Comparison of ENCODE assay signal across 17 cellular contexts in genomic region chr2:235685024-235685721, GRCh38.
DNase-seq lines count a peak whose midpoint lies in the region; ATAC-seq and TF ChIP-seq lines count a peak whose summit lies in the region.
"Had no signal": no experiment of that assay in that cellular context is flagged by ENCODE, and none has a peak within 500 bp of the region (broad histone marks: within the 10 kb centered on the region; RNA-seq: fewer than 3 reads in every experiment).

No MANE protein-coding gene starts in this region.

- DNase-seq in activated CD4-positive, alpha-beta memory T cell treated with anti-CD3 and anti-CD28 coated beads, Interleukin-2, amount 10 ng/mL, durations not matched to agents 7 days and 5 days, result peak; percentile 19
- no peak for DNase-seq in activated CD4-positive, alpha-beta memory T cell treated with anti-CD3 and anti-CD28 coated beads for 36 hours
- peak; percentile 17 for DNase-seq in MM.1S
- DNase-seq in cardiac fibroblast (ENCODE audit: low read depth in 2 of 2), result peak; percentile 41 to 62
- DNase-seq in osteoblast (ENCODE audit: insufficient read length, low spot score, missing footprints), result peak; percentile 31
- no peak for DNase-seq in DMS 273 treated with DMSO at 0.1 percent for 48 hours (lab: John Stamatoyannopoulos, UW)
- DNase-seq in stimulated activated CD4-positive, alpha-beta T cell treated with anti-CD3 and anti-CD28 coated beads, Interleukin-15, amount 100 ng/mL, for 24 hours, result no peak
- DNase-seq: activated CD4-positive, alpha-beta T cell treated with anti-CD3 and anti-CD28 coated beads, Interleukin-2, amount 50 U/mL, for 1 hour; adrenal gland; CD4-positive, CD25-positive, alpha-beta regulatory T cell; H7; mesendoderm; NCI-H1048; SHP77 had no signal

- TF ChIP-seq CTCF in MM.1S (IDR thresholded peaks at IDR 0.05; ENCODE audit: low read length) (no peak), cardiac fibroblast (IDR thresholded peaks at IDR 0.05; ENCODE audit: low read depth, low read length) (no peak), osteoblast (IDR thresholded peaks at IDR 0.05; ENCODE audit: extremely low read depth, low read depth, low read length) (no peak)

- H3K79me2 ChIP-seq in MM.1S (ENCODE audit: low read length) (peaks cover 77% of the 10 kb centered on the region), osteoblast (ENCODE audit: insufficient read depth, low read length) (peaks cover 62% of the 10 kb centered on the region)

- H3K27me3 Mint-ChIP-seq in activated CD4-positive, alpha-beta memory T cell treated with anti-CD3 and anti-CD28 coated beads, Interleukin-2, amount 10 ng/mL, durations not matched to agents 7 days and 5 days, result no peaks in the 10 kb centered on the region
- peaks cover 6% of the 10 kb centered on the region for H3K27me3 Mint-ChIP-seq in activated CD4-positive, alpha-beta memory T cell treated with anti-CD3 and anti-CD28 coated beads for 36 hours

- H3K36me3 ChIP-seq in MM.1S (replicated peaks; ENCODE audit: insufficient read depth, low read length) (no peaks in the 10 kb centered on the region), osteoblast (ENCODE audit: insufficient read depth, low read length) (no peaks in the 10 kb centered on the region)
- H3K36me3 ChIP-seq: adrenal gland had no signal

- H2AFZ ChIP-seq in MM.1S (ENCODE audit: low read length), result no peak overlapping the region
- H2AFZ ChIP-seq in osteoblast (ENCODE audit: low read length), result no peak overlapping the region

- H3K9me3 ChIP-seq in MM.1S (replicated peaks; ENCODE audit: insufficient read depth, low read length), result no peaks in the 10 kb centered on the region
- no peaks in the 10 kb centered on the region for H3K9me3 ChIP-seq in osteoblast (ENCODE audit: low read depth, low read length)
- H3K9me3 ChIP-seq: adrenal gland had no signal

- H3K27ac ChIP-seq in MM.1S (ENCODE audit: low read length) (no peak overlapping the region), osteoblast (ENCODE audit: low read depth, low read length) (no peak overlapping the region)
- H3K27ac ChIP-seq: adrenal gland had no signal

- peak overlapping the region; percentile 44 for H3K27ac Mint-ChIP-seq in activated CD4-positive, alpha-beta memory T cell treated with anti-CD3 and anti-CD28 coated beads, Interleukin-2, amount 10 ng/mL, durations not matched to agents 7 days and 5 days
- no peak overlapping the region for H3K27ac Mint-ChIP-seq in activated CD4-positive, alpha-beta memory T cell treated with anti-CD3 and anti-CD28 coated beads for 36 hours
- H3K27ac Mint-ChIP-seq: CD4-positive, CD25-positive, alpha-beta regulatory T cell; stimulated activated memory B cell treated with anti-CD40 and anti-IgM and Interleukin-4, amounts not matched to agents 10 μg/mL and 1 μg/mL and 100 μg/mL, for 72 hours had no signal

- H3K4me1 ChIP-seq in MM.1S (ENCODE audit: low read length) (no peaks in the 10 kb centered on the region), osteoblast (ENCODE audit: insufficient read depth, low read length) (no peaks in the 10 kb centered on the region)
- H3K4me1 ChIP-seq: adrenal gland had no signal

- H3K9me2 ChIP-seq in MM.1S (replicated peaks; ENCODE audit: insufficient read depth, low read length), result no peaks in the 10 kb centered on the region

- H3K4me2 ChIP-seq in MM.1S (ENCODE audit: low read depth, low read length) (no peak overlapping the region), osteoblast (ENCODE audit: insufficient read depth, low read length) (no peak overlapping the region)
- H3K4me2 ChIP-seq: smooth muscle cell had no signal

- no peaks in the 10 kb centered on the region for H3F3A ChIP-seq in MM.1S (ENCODE audit: insufficient read depth, low read length)

- CTCF ChIA-PET in activated CD4-positive, alpha-beta memory T cell treated with anti-CD3 and anti-CD28 coated beads, Interleukin-2, amount 10 ng/mL, durations not matched to agents 7 days and 5 days (lab: Charles Lee), result interaction anchor here (0.5 kb wide), 1 partner anchor 9 kb away, joined by 4 read pairs; no protein-coding TSS in a partner anchor
- CTCF ChIA-PET in activated CD4-positive, alpha-beta memory T cell treated with anti-CD3 and anti-CD28 coated beads for 36 hours (lab: Charles Lee), result no interaction called here

- H3K27me3 ChIP-seq in MM.1S (replicated peaks; ENCODE audit: insufficient read depth, low read length), result no peaks in the 10 kb centered on the region
- H3K27me3 ChIP-seq in osteoblast (ENCODE audit: insufficient read depth, low read length), result no peaks in the 10 kb centered on the region
- H3K27me3 ChIP-seq: adrenal gland had no signal

- H4K20me1 ChIP-seq in MM.1S (ENCODE audit: insufficient read depth, low read length), result no peaks in the 10 kb centered on the region
- H4K20me1 ChIP-seq in osteoblast (ENCODE audit: insufficient read depth, low read length), result peaks cover 50% of the 10 kb centered on the region

- no peaks in the 10 kb centered on the region for H3K36me3 Mint-ChIP-seq in activated CD4-positive, alpha-beta memory T cell treated with anti-CD3 and anti-CD28 coated beads, Interleukin-2, amount 10 ng/mL, durations not matched to agents 7 days and 5 days (ENCODE audit: low read depth)
- H3K36me3 Mint-ChIP-seq in activated CD4-positive, alpha-beta memory T cell treated with anti-CD3 and anti-CD28 coated beads for 36 hours, result no peaks in the 10 kb centered on the region
- H3K36me3 Mint-ChIP-seq: CD4-positive, CD25-positive, alpha-beta regulatory T cell; stimulated activated memory B cell treated with anti-CD40 and anti-IgM and Interleukin-4, amounts not matched to agents 10 μg/mL and 1 μg/mL and 100 μg/mL, for 72 hours had no signal

- POLR2A ChIA-PET in activated CD4-positive, alpha-beta memory T cell treated with anti-CD3 and anti-CD28 coated beads, Interleukin-2, amount 10 ng/mL, durations not matched to agents 7 days and 5 days (lab: Charles Lee), result no interaction called here
- POLR2A ChIA-PET in activated CD4-positive, alpha-beta memory T cell treated with anti-CD3 and anti-CD28 coated beads for 36 hours (lab: Charles Lee), result no interaction called here

- H3K9ac ChIP-seq in MM.1S (ENCODE audit: low read length), result no peak overlapping the region

- H3K4me3 Mint-ChIP-seq in activated CD4-positive, alpha-beta memory T cell treated with anti-CD3 and anti-CD28 coated beads, Interleukin-2, amount 10 ng/mL, durations not matched to agents 7 days and 5 days, result no peak overlapping the region
- H3K4me3 Mint-ChIP-seq in activated CD4-positive, alpha-beta memory T cell treated with anti-CD3 and anti-CD28 coated beads for 36 hours, result no peak overlapping the region
- H3K4me3 Mint-ChIP-seq: stimulated activated memory B cell treated with anti-CD40 and anti-IgM and Interleukin-4, amounts not matched to agents 10 μg/mL and 1 μg/mL and 100 μg/mL, for 72 hours had no signal

- ATAC-seq in GM19023 (IDR thresholded peaks at IDR 0.05; ENCODE audit: unreplicated experiment), result no peak
- ATAC-seq: stimulated activated memory B cell treated with anti-CD40 and anti-IgM and Interleukin-4, amounts not matched to agents 10 μg/mL and 1 μg/mL and 100 μg/mL, for 72 hours had no signal

- no peak overlapping the region for H3K4me3 ChIP-seq in MM.1S (ENCODE audit: low read length)
- no peak overlapping the region for H3K4me3 ChIP-seq in cardiac fibroblast (replicated peaks in 1 of 2; ENCODE audit: low read depth in 2 of 2, low read length in 2 of 2)
- no peak overlapping the region for H3K4me3 ChIP-seq in osteoblast (ENCODE audit: insufficient read depth, low read length)
- H3K4me3 ChIP-seq: adrenal gland, smooth muscle cell had no signal

- no peaks in the 10 kb centered on the region for H3K9me3 Mint-ChIP-seq in activated CD4-positive, alpha-beta memory T cell treated with anti-CD3 and anti-CD28 coated beads, Interleukin-2, amount 10 ng/mL, durations not matched to agents 7 days and 5 days
- H3K9me3 Mint-ChIP-seq in activated CD4-positive, alpha-beta memory T cell treated with anti-CD3 and anti-CD28 coated beads for 36 hours, result no peaks in the 10 kb centered on the region
- H3K9me3 Mint-ChIP-seq: stimulated activated memory B cell treated with anti-CD40 and anti-IgM and Interleukin-4, amounts not matched to agents 10 μg/mL and 1 μg/mL and 100 μg/mL, for 72 hours had no signal

- peaks cover 14% of the 10 kb centered on the region for H3K4me1 Mint-ChIP-seq in activated CD4-positive, alpha-beta memory T cell treated with anti-CD3 and anti-CD28 coated beads, Interleukin-2, amount 10 ng/mL, durations not matched to agents 7 days and 5 days
- H3K4me1 Mint-ChIP-seq in activated CD4-positive, alpha-beta memory T cell treated with anti-CD3 and anti-CD28 coated beads for 36 hours (ENCODE audit: low read depth), result no peaks in the 10 kb centered on the region
- H3K4me1 Mint-ChIP-seq: CD4-positive, CD25-positive, alpha-beta regulatory T cell; stimulated activated memory B cell treated with anti-CD40 and anti-IgM and Interleukin-4, amounts not matched to agents 10 μg/mL and 1 μg/mL and 100 μg/mL, for 72 hours had no signal

- intact Hi-C loops in activated CD4-positive, alpha-beta memory T cell treated with anti-CD3 and anti-CD28 coated beads for 36 hours (cut with micrococcal nuclease), result no loop called here

Comparison
In these comparisons a context has a peak if more than half of its experiments do, and no peak if none do; other contexts are left out.
1. DNase-seq: peak in activated CD4-positive, alpha-beta memory T cell treated with anti-CD3 and anti-CD28 coated beads, Interleukin-2, amount 10 ng/mL, durations not matched to agents 7 days and 5 days (single experiment), MM.1S (single experiment), cardiac fibroblast (2 of 2) and osteoblast (single experiment); none in activated CD4-positive, alpha-beta memory T cell treated with anti-CD3 and anti-CD28 coated beads for 36 hours (single experiment), DMS 273 treated with DMSO at 0.1 percent for 48 hours (single experiment) and stimulated activated CD4-positive, alpha-beta T cell treated with anti-CD3 and anti-CD28 coated beads, Interleukin-15, amount 100 ng/mL, for 24 hours (single experiment).